ENCODE assay signal across 14 cellular contexts in genomic region chr3:33732394-33732793, GRCh38. TPM values are rescaled to one million over a fixed set of nuclear protein-coding genes. Genes with fewer than 3 reads are reported as not detected.
A peak's percentile ranks its signal among the peaks of the same experiment; 100 is the strongest.
DNase-seq lines count a peak whose midpoint lies in the region; ATAC-seq, FAIRE-seq and TF ChIP-seq lines count a peak whose summit lies in the region.
"Had no signal": no experiment of that assay in that cellular context is flagged by ENCODE, and none has a peak within 500 bp of the region (broad histone marks: within the 10 kb centered on the region; RNA-seq: fewer than 3 reads in every experiment).

No MANE protein-coding gene starts in this region.

- no peak overlapping the region for H2AFZ ChIP-seq in HepG2 (ENCODE audit: low read length)
- no peak overlapping the region for H2AFZ ChIP-seq in PC-9
- H2AFZ ChIP-seq in hepatocyte: no peak overlapping the region

- H3K36me3 Mint-ChIP-seq in endodermal cell (ENCODE audit: low read depth): no peaks in the 10 kb centered on the region
- peaks cover 1% of the 10 kb centered on the region for H3K36me3 Mint-ChIP-seq in activated CD8-positive, alpha-beta memory T cell treated with anti-CD3 and anti-CD28 coated beads, Interleukin-2, amount 10 ng/mL, durations not matched to agents 7 days and 5 days
- H3K36me3 Mint-ChIP-seq: naive B cell had no signal

- peaks cover 21% of the 10 kb centered on the region for H3K9me3 Mint-ChIP-seq in endodermal cell
- H3K9me3 Mint-ChIP-seq in activated CD8-positive, alpha-beta memory T cell treated with anti-CD3 and anti-CD28 coated beads, Interleukin-2, amount 10 ng/mL, durations not matched to agents 7 days and 5 days (ENCODE audit: low read depth): peaks cover 16% of the 10 kb centered on the region

- WGBS in HepG2 (ENCODE audit: low lambda C conversion rate): 30% methylated on average over 3 of the region's 3 CpGs
- WGBS in right lobe of liver (ENCODE audit: insufficient coverage, low coverage, low lambda C conversion rate, missing lambda C conversion rate): 85% methylated on average over 1 of the region's 3 CpGs
- WGBS in endodermal cell (ENCODE audit: insufficient coverage in 1 of 2, insufficient read length in 1 of 2), 2 experiments: 98% methylated on average over 3 of the region's 3 CpGs; no CpG with 5 or more reads in 1 of the 2 experiments
- 100% methylated on average over 3 of the region's 3 CpGs for WGBS in hepatocyte (ENCODE audit: low lambda C conversion rate, missing lambda C conversion rate)

- no peaks in the 10 kb centered on the region for H3K4me1 Mint-ChIP-seq in endodermal cell
- H3K4me1 Mint-ChIP-seq in activated CD8-positive, alpha-beta memory T cell treated with anti-CD3 and anti-CD28 coated beads, Interleukin-2, amount 10 ng/mL, durations not matched to agents 7 days and 5 days: no peaks in the 10 kb centered on the region
- H3K4me1 Mint-ChIP-seq: naive B cell had no signal

- DNase-seq in HepG2 (ENCODE audit: low spot score) (peak; percentile 5), right lobe of liver (no peak), PC-9 (no peak), endodermal cell (peak; percentile 50), hepatocyte (ENCODE audit: low spot score) (no peak), medulla oblongata (ENCODE audit: extremely low spot score) (no peak)
- peak; percentile 36 for DNase-seq in stimulated activated naive CD8-positive, alpha-beta T cell treated with anti-CD3 and anti-CD28 coated beads, Interleukin-15, Interleukin-2, amounts not matched to agents 100 U/mL and 50 U/mL, for 24 hours
- no peak for DNase-seq in activated CD8-positive, alpha-beta memory T cell treated with anti-CD3 and anti-CD28 coated beads, Interleukin-2, amount 10 ng/mL, durations not matched to agents 7 days and 5 days
- DNase-seq: activated CD8-positive, alpha-beta memory T cell treated with anti-CD3 and anti-CD28 coated beads, Interleukin-2, amount 50 U/mL, for 48 hours; cortex of kidney; naive B cell; NCI-H1930; thyroid gland had no signal

- peak; percentile 22; the same call in 1 of the 2 replicates for TF ChIP-seq CTCF in HepG2 (CRISPR knock-in tag; IDR thresholded peaks at IDR 0.05)
- TF ChIP-seq CTCF in right lobe of liver (IDR thresholded peaks at IDR 0.05): no peak
- peak; percentile 41; the same call in 1 of the 2 replicates for TF ChIP-seq CTCF in PC-9 (conservative IDR thresholded peaks at IDR 0.05)
- TF ChIP-seq CTCF in endodermal cell (conservative IDR thresholded peaks at IDR 0.05): peak; percentile 64
- TF ChIP-seq CTCF in hepatocyte (IDR thresholded peaks at IDR 0.05; ENCODE audit: poor library complexity): no peak

- 0 out of 5 replicates have a peak, but pooled peaks cover 0 to 8% of the 10 kb centered on the region in 2 experiments for H3K27me3 ChIP-seq in HepG2 (ENCODE audit: control insufficient read depth in 1 of 2, insufficient read depth in 2 of 2, low read length in 2 of 2)
- H3K27me3 ChIP-seq in right lobe of liver: no peaks in the 10 kb centered on the region
- no peaks in the 10 kb centered on the region for H3K27me3 ChIP-seq in PC-9 (ENCODE audit: insufficient read depth, low read depth)
- H3K27me3 ChIP-seq in endodermal cell (ENCODE audit: control insufficient read depth, insufficient read depth, low read length, poor library complexity, severe bottlenecking): no peaks in the 10 kb centered on the region
- H3K27me3 ChIP-seq in hepatocyte: no peaks in the 10 kb centered on the region
- H3K27me3 ChIP-seq: SJCRH30, thyroid gland had no signal

- POLR2A ChIA-PET in HepG2 (lab: Yijun Ruan, JAX) (no interaction called here), PC-9 (lab: Charles Lee; ENCODE audit: unreplicated experiment) (no interaction called here)

- H3K4me1 ChIP-seq in HepG2 (ENCODE audit: insufficient read depth, low read length) (no peaks in the 10 kb centered on the region), right lobe of liver (no peaks in the 10 kb centered on the region), PC-9 (replicated peaks; ENCODE audit: insufficient read depth) (no peaks in the 10 kb centered on the region), endodermal cell (ENCODE audit: control insufficient read depth, insufficient read depth, low read length) (no peaks in the 10 kb centered on the region), hepatocyte (ENCODE audit: insufficient read depth) (no peaks in the 10 kb centered on the region)
- H3K4me1 ChIP-seq: SJCRH30, thyroid gland had no signal

- BruUV-seq in HepG2 (replicated peaks; lab: Mats Ljungman, UMichigan) (no TSS peak), PC-9 (replicated peaks; lab: Mats Ljungman, UMichigan) (no TSS peak)

- in situ Hi-C loops in HepG2 (cut with HindIII; ENCODE audit: extremely low pct_ligation_motif_present, low pct_unique_long_range_greater_than_20kb): no loop called here

- H3K9me2 ChIP-seq in PC-9 (ENCODE audit: insufficient read depth) (no peaks in the 10 kb centered on the region), hepatocyte (replicated peaks; ENCODE audit: insufficient read depth) (no peaks in the 10 kb centered on the region)

- TF ChIP-seq POLR2A in HepG2 (IDR thresholded peaks at IDR 0.05; ENCODE audit: insufficient read depth in 1 of 2, low read depth in 2 of 2, low read length in 2 of 2) (no peak), right lobe of liver (IDR thresholded peaks at IDR 0.05) (no peak)

- H3K9ac ChIP-seq in HepG2 (ENCODE audit: insufficient read depth, low read depth, low read length) (no peak overlapping the region), endodermal cell (ENCODE audit: extremely low read depth, low read length, poor library complexity, severe bottlenecking) (no peak overlapping the region)

- ATAC-seq in HepG2 (no peak), right lobe of liver (no peak)
- no peak for ATAC-seq in stimulated activated naive CD8-positive, alpha-beta T cell treated with anti-CD3 and anti-CD28 coated beads, Interleukin-15, Interleukin-2, amounts not matched to agents 100 U/mL and 50 U/mL, for 24 hours
- ATAC-seq in activated CD8-positive, alpha-beta memory T cell treated with anti-CD3 and anti-CD28 coated beads, Interleukin-2, amount 10 ng/mL, durations not matched to agents 7 days and 5 days: no peak

- TF ChIP-seq RAD21 in HepG2 (CRISPR knock-in tag; IDR thresholded peaks at IDR 0.05): no peak

- H3K79me2 ChIP-seq in HepG2 (ENCODE audit: insufficient read depth, low read length) (no peaks in the 10 kb centered on the region), PC-9 (ENCODE audit: low read depth) (no peaks in the 10 kb centered on the region), hepatocyte (no peaks in the 10 kb centered on the region)

- H3K4me3 Mint-ChIP-seq in endodermal cell: no peak overlapping the region
- H3K4me3 Mint-ChIP-seq in activated CD8-positive, alpha-beta memory T cell treated with anti-CD3 and anti-CD28 coated beads, Interleukin-2, amount 10 ng/mL, durations not matched to agents 7 days and 5 days: no peak overlapping the region
- H3K4me3 Mint-ChIP-seq: naive B cell had no signal

- H3K27ac ChIP-seq in HepG2 (ENCODE audit: extremely low read length, insufficient read depth, low read length) (no peak overlapping the region), right lobe of liver (no peak overlapping the region), PC-9 (no peak overlapping the region), endodermal cell (ENCODE audit: low read depth, low read length) (no peak overlapping the region), hepatocyte (no peak overlapping the region)
- H3K27ac ChIP-seq: SJCRH30, thyroid gland had no signal

- intact Hi-C loops in HepG2 (cut with micrococcal nuclease; ENCODE audit: unreplicated experiment) (no loop called here), right lobe of liver (cut with DNase I) (no loop called here), PC-9 (cut with micrococcal nuclease; ENCODE audit: unreplicated experiment) (no loop called here)

- H3K27me3 Mint-ChIP-seq in endodermal cell (ENCODE audit: insufficient read depth): peaks cover 2% of the 10 kb centered on the region
- peaks cover 13% of the 10 kb centered on the region for H3K27me3 Mint-ChIP-seq in activated CD8-positive, alpha-beta memory T cell treated with anti-CD3 and anti-CD28 coated beads, Interleukin-2, amount 10 ng/mL, durations not matched to agents 7 days and 5 days

- H3K4me3 ChIP-seq in HepG2 (replicated peaks in 1 of 3; ENCODE audit: insufficient read depth in 1 of 3, low read depth in 2 of 3, low read length in 3 of 3) (no peak overlapping the region), right lobe of liver (no peak overlapping the region), PC-9 (no peak overlapping the region), endodermal cell (ENCODE audit: low read length) (no peak overlapping the region), hepatocyte (no peak overlapping the region)
- H3K4me3 ChIP-seq: SJCRH30, thyroid gland had no signal

- no peaks in the 10 kb centered on the region for H3K36me3 ChIP-seq in HepG2 (replicated peaks in 1 of 2; ENCODE audit: control insufficient read depth in 1 of 2, insufficient read depth in 2 of 2, low read length in 2 of 2)
- no peaks in the 10 kb centered on the region for H3K36me3 ChIP-seq in right lobe of liver
- no peaks in the 10 kb centered on the region for H3K36me3 ChIP-seq in PC-9 (ENCODE audit: low read depth)
- no peaks in the 10 kb centered on the region for H3K36me3 ChIP-seq in endodermal cell (ENCODE audit: control insufficient read depth, insufficient read depth, low read length)
- H3K36me3 ChIP-seq in hepatocyte (replicated peaks; ENCODE audit: insufficient read depth, low read depth): no peaks in the 10 kb centered on the region
- H3K36me3 ChIP-seq: SJCRH30, thyroid gland had no signal

- H3K9me3 ChIP-seq in HepG2 (ENCODE audit: low read length) (peaks cover 11% of the 10 kb centered on the region; the same call in 1 of the 2 replicates), right lobe of liver (no peaks in the 10 kb centered on the region), PC-9 (ENCODE audit: insufficient read depth, low read depth) (no peaks in the 10 kb centered on the region), endodermal cell (ENCODE audit: control insufficient read depth, low read length) (peaks cover 14% of the 10 kb centered on the region), hepatocyte (ENCODE audit: low read depth) (no peaks in the 10 kb centered on the region)
- H3K9me3 ChIP-seq: SJCRH30, thyroid gland had no signal

- no peak overlapping the region for H3K27ac Mint-ChIP-seq in endodermal cell
- no peak overlapping the region for H3K27ac Mint-ChIP-seq in activated CD8-positive, alpha-beta memory T cell treated with anti-CD3 and anti-CD28 coated beads, Interleukin-2, amount 10 ng/mL, durations not matched to agents 7 days and 5 days
- H3K27ac Mint-ChIP-seq: naive B cell had no signal

- TF ChIP-seq EP300 in HepG2 (IDR thresholded peaks at IDR 0.05; ENCODE audit: low read depth in 2 of 2, low read length in 2 of 2) (no peak), HepG2 (CRISPR knock-in tag; IDR thresholded peaks at IDR 0.05; ENCODE audit: borderline replicate concordance) (no peak)

- H4K20me1 ChIP-seq in HepG2 (ENCODE audit: insufficient read depth, low read length) (no peaks in the 10 kb centered on the region), PC-9 (ENCODE audit: insufficient read depth) (no peaks in the 10 kb centered on the region), hepatocyte (ENCODE audit: insufficient read depth, poor library complexity, severe bottlenecking) (no peaks in the 10 kb centered on the region)

- H3F3A ChIP-seq in PC-9 (ENCODE audit: insufficient read depth, low read depth): no peaks in the 10 kb centered on the region

- CTCF ChIA-PET in HepG2 (lab: Yijun Ruan, JAX; ENCODE audit: low intra/inter-chr PET ratio, low total read pairs) (no interaction called here), PC-9 (lab: Charles Lee) (no interaction called here)
- CTCF ChIA-PET in activated CD8-positive, alpha-beta memory T cell treated with anti-CD3 and anti-CD28 coated beads, Interleukin-2, amount 10 ng/mL, durations not matched to agents 7 days and 5 days (lab: Charles Lee): no interaction called here

- no peak for FAIRE-seq in HepG2 (lab: Jason Lieb, UNC)

- H3K4me2 ChIP-seq in HepG2 (ENCODE audit: low read depth, low read length) (no peak overlapping the region), PC-9 (no peak overlapping the region), hepatocyte (no peak overlapping the region)

RNA-seq across cellular contexts. Expression of gene CLASP2, which starts 14.3 kb away (rescaled TPM):
- 30.6 and 34.8 TPM in 2 replicates for total RNA-seq in HepG2 (2016; rRNA removed; fragmentation: Illumina TruSeq; extraction: Trizol)
- 14.8 and 18.1 TPM in 2 replicates for total RNA-seq in HepG2 (2016; cell fraction: cytosol; rRNA removed; fragmentation: Illumina TruSeq; extraction: Trizol; ENCODE audit: low read depth)
- 32.0 and 33.6 TPM in 2 replicates for total RNA-seq in HepG2 (2016; cell fraction: insoluble cytoplasmic fraction; rRNA removed; fragmentation: Illumina TruSeq; extraction: Trizol)
- total RNA-seq in HepG2 (2016; cell fraction: membrane; rRNA removed; fragmentation: Illumina TruSeq; extraction: Trizol): 10.5 and 11.6 TPM in 2 replicates
- 72.0 and 73.1 TPM in 2 replicates for total RNA-seq in HepG2 (2016; cell fraction: nucleus; rRNA removed; fragmentation: Illumina TruSeq; extraction: Trizol)
- polyA plus RNA-seq in HepG2 (2011; rRNA removed): 12.7 and 15.7 TPM in 2 replicates
- polyA plus RNA-seq in HepG2 (2011; cell fraction: cytosol; rRNA removed): 5.2 and 6.9 TPM in 2 replicates
- 24.0 and 25.3 TPM in 2 replicates for polyA plus RNA-seq in HepG2 (2011; cell fraction: nucleus; rRNA removed)
- polyA plus RNA-seq in HepG2 (2012): 9.1 and 11.7 TPM in 2 replicates
- 0.68 and 0.76 TPM in 2 replicates for polyA plus RNA-seq in HepG2 (2016; cell fraction: cytosol; fragmentation: Illumina TruSeq; extraction: Trizol; ENCODE audit: low read depth)
- polyA plus RNA-seq in HepG2 (2016; cell fraction: insoluble cytoplasmic fraction; fragmentation: Illumina TruSeq; extraction: Trizol; ENCODE audit: low read depth): 14.7 and 16.9 TPM in 2 replicates
- polyA plus RNA-seq in HepG2 (2016; cell fraction: membrane; fragmentation: Illumina TruSeq; extraction: Trizol; ENCODE audit: low read depth): 2.0 TPM in 2 replicates
- 37.4 and 42.4 TPM in 2 replicates for polyA plus RNA-seq in HepG2 (2016; cell fraction: nucleus; fragmentation: Illumina TruSeq; extraction: Trizol; ENCODE audit: insufficient read depth, low read depth)
- polyA minus RNA-seq in HepG2 (2011; rRNA and poly(A)+ RNA removed; ENCODE audit: low replicate concordance): 49.3 and 63.0 TPM in 2 replicates
- 21.0 and 25.8 TPM in 2 replicates for polyA minus RNA-seq in HepG2 (2011; cell fraction: cytosol; rRNA and poly(A)+ RNA removed)
- 145 and 179 TPM in 2 replicates for polyA minus RNA-seq in HepG2 (2011; cell fraction: nucleus; rRNA and poly(A)+ RNA removed)
- 10 to 100 TPM; 15.0 to 19.2 (median 16.5) TPM for total RNA-seq in right lobe of liver
- total RNA-seq in PC-9 (2021): 36.5 and 52.9 TPM in 2 replicates
- total RNA-seq in endodermal cell: 10 to 100 TPM; 65.0 to 74.8 TPM
- 58.2 TPM for polyA plus RNA-seq in endodermal cell (2013, experiment 1 of 2)
- polyA plus RNA-seq in endodermal cell (2013, experiment 2 of 2): 57.2 TPM
- total RNA-seq in hepatocyte: 32.6 and 34.5 TPM in 2 replicates
- 12.0 and 15.8 TPM in 2 replicates for polyA plus RNA-seq in hepatocyte
- 10 to 100 TPM; 47.7 to 55.1 TPM for total RNA-seq in activated CD8-positive, alpha-beta memory T cell treated with anti-CD3 and anti-CD28 coated beads, Interleukin-2, amount 10 ng/mL, durations not matched to agents 7 days and 5 days

Comparison
In these comparisons a context has a peak if more than half of its experiments do, and no peak if none do; other contexts are left out.
1. DNase-seq: peak in HepG2 (single experiment), endodermal cell (single experiment) and stimulated activated naive CD8-positive, alpha-beta T cell treated with anti-CD3 and anti-CD28 coated beads, Interleukin-15, Interleukin-2, amounts not matched to agents 100 U/mL and 50 U/mL, for 24 hours (single experiment); none in right lobe of liver (0 of 3), PC-9 (0 of 2), hepatocyte (single experiment), activated CD8-positive, alpha-beta memory T cell treated with anti-CD3 and anti-CD28 coated beads, Interleukin-2, amount 10 ng/mL, durations not matched to agents 7 days and 5 days (single experiment) and medulla oblongata (single experiment).
2. CTCF ChIP-seq: peak in HepG2 (single experiment), PC-9 (single experiment) and endodermal cell (single experiment); none in right lobe of liver (0 of 4) and hepatocyte (single experiment).